Comparison of ENCODE assay signal across 9 cellular contexts in genomic region chr4:15162465-15163283, GRCh38.
A peak's percentile ranks its signal among the peaks of the same experiment; 100 is the strongest.
DNase-seq lines count a peak whose midpoint lies in the region; TF ChIP-seq lines count a peak whose summit lies in the region.
"Had no signal": no experiment of that assay in that cellular context is flagged by ENCODE, and none has a peak within 500 bp of the region (broad histone marks: within the 10 kb centered on the region; RNA-seq: fewer than 3 reads in every experiment).

No MANE protein-coding gene starts in this region.

- H3K4me3 Mint-ChIP-seq in neural progenitor cell, result no peak overlapping the region

- no peaks in the 10 kb centered on the region for H3K79me2 ChIP-seq in neural progenitor cell (ENCODE audit: low read depth)

- H3K36me3 ChIP-seq in breast epithelium (no peaks in the 10 kb centered on the region), neural progenitor cell (no peaks in the 10 kb centered on the region), H7 (replicated peaks; ENCODE audit: control insufficient read depth, insufficient read depth, low read length) (no peaks in the 10 kb centered on the region), testis (ENCODE audit: low read depth, missing control alignments) (no peaks in the 10 kb centered on the region)

- H3K4me1 Mint-ChIP-seq in neural progenitor cell, result peaks cover 15% of the 10 kb centered on the region

- TF ChIP-seq CTCF in breast epithelium (IDR thresholded peaks at IDR 0.05), result peak in 2 of 3 donors; percentile 22 to 23
- TF ChIP-seq CTCF in neural progenitor cell (IDR thresholded peaks at IDR 0.05), result peak; percentile 28
- TF ChIP-seq CTCF in testis (IDR thresholded peaks at IDR 0.05), result peak in 1 of 3 experiments; percentile 46

- no peaks in the 10 kb centered on the region for H3K9me3 ChIP-seq in breast epithelium
- no peaks in the 10 kb centered on the region for H3K9me3 ChIP-seq in neural progenitor cell (ENCODE audit: low read depth)
- H3K9me3 ChIP-seq in testis, result no peaks in the 10 kb centered on the region

- no peak overlapping the region for H3K9ac ChIP-seq in neural progenitor cell

- H3K27me3 ChIP-seq in breast epithelium, result no peaks in the 10 kb centered on the region
- no peaks in the 10 kb centered on the region for H3K27me3 ChIP-seq in neural progenitor cell
- no peaks in the 10 kb centered on the region; the same call in 1 of the 2 replicates for H3K27me3 ChIP-seq in H7 (ENCODE audit: control insufficient read depth, insufficient read depth, low read length)
- no peaks in the 10 kb centered on the region for H3K27me3 ChIP-seq in testis

- peaks cover 30% of the 10 kb centered on the region for H3F3A ChIP-seq in neural progenitor cell (ENCODE audit: low read depth)

- 27 to 35% methylated on average over 2 of the region's 2 CpGs for WGBS in testis, 2 donors

- peak overlapping the region; percentile 61 for H3K27ac Mint-ChIP-seq in neural progenitor cell

- no peak for TF ChIP-seq POLR2A in breast epithelium (IDR thresholded peaks at IDR 0.05)
- TF ChIP-seq POLR2A in testis (IDR thresholded peaks at IDR 0.05), result no peak

- intact Hi-C loops in breast epithelium (cut with DNase I; ENCODE audit: low total_unique reads), result no loop called here
- intact Hi-C loops in testis (cut with DNase I; ENCODE audit: low total_unique reads), result no loop called here

- no peaks in the 10 kb centered on the region for H3K36me3 Mint-ChIP-seq in neural progenitor cell

- H3K4me3 ChIP-seq in breast epithelium (no peak overlapping the region), neural progenitor cell (no peak overlapping the region), H7 (ENCODE audit: insufficient read depth, low read depth, low read length) (no peak overlapping the region), testis (no peak overlapping the region)

- H2AFZ ChIP-seq in neural progenitor cell (replicated peaks), result no peak overlapping the region

- H3K4me1 ChIP-seq in breast epithelium (no peaks in the 10 kb centered on the region), neural progenitor cell (peaks cover 38% of the 10 kb centered on the region), testis (no peaks in the 10 kb centered on the region)

- no peaks in the 10 kb centered on the region for H4K20me1 ChIP-seq in neural progenitor cell (ENCODE audit: low read depth)

- H3K9me3 Mint-ChIP-seq in neural progenitor cell, result no peaks in the 10 kb centered on the region

- no peak overlapping the region for H3K27ac ChIP-seq in breast epithelium
- peak overlapping the region; percentile 15 for H3K27ac ChIP-seq in neural progenitor cell
- no peak overlapping the region for H3K27ac ChIP-seq in testis
- H3K27ac ChIP-seq: 22Rv1 had no signal

- H3K4me2 ChIP-seq in neural progenitor cell, result peak overlapping the region; percentile 47

- no peaks in the 10 kb centered on the region for H3K27me3 Mint-ChIP-seq in neural progenitor cell (ENCODE audit: insufficient read depth, low read depth)

- DNase-seq in DMS 273 (lab: John Stamatoyannopoulos, UW; ENCODE audit: unreplicated experiment), result peak; percentile 8
- no peak for DNase-seq in DMS 273 treated with DMSO at 0.1 percent for 48 hours (lab: John Stamatoyannopoulos, UW)
- DNase-seq in M059J (ENCODE audit: low read depth), result peak; percentile 45
- DNase-seq in breast epithelium (ENCODE audit: low spot score in 2 of 2), result no peak
- no peak for DNase-seq in neural progenitor cell (ENCODE audit: low spot score)
- no peak for DNase-seq in H7
- no peak for DNase-seq in NCI-H1436 (lab: John Stamatoyannopoulos, UW)
- no peak for DNase-seq in testis

Comparison
In these comparisons a context has a peak if more than half of its experiments do, and no peak if none do; other contexts are left out.
1. DNase-seq: peak in DMS 273 (single experiment) and M059J (single experiment); none in DMS 273 treated with DMSO at 0.1 percent for 48 hours (single experiment), breast epithelium (0 of 2), neural progenitor cell (single experiment), H7 (single experiment), NCI-H1436 (single experiment) and testis (single experiment).